In genomic region chr17:40015005-40015997, GRCh38 we compare ENCODE assay signal across 2 cellular contexts.
TF ChIP-seq lines count a peak whose summit lies in the region.

Gene CSF3, plus strand, starts transcription at chr17:40015440. Its CDS starts 35 bp downstream, at chr17:40015475.

TF ChIP-seq in HepG2, 621 proteins besides CTCF, POLR2A, EP300 and RAD21 (continues in another document):
- 0 out of 2 replicates have a peak, but pooled peaks have one; percentile 2 for TF ChIP-seq HNF4A (CRISPR knock-in tag; IDR thresholded peaks at IDR 0.05)
- TF ChIP-seq ZNF510 (CRISPR knock-in tag; IDR thresholded peaks at IDR 0.05; ENCODE audit: low read depth), result no peak
- TF ChIP-seq ZNF768 (CRISPR knock-in tag; IDR thresholded peaks at IDR 0.05), result peak; percentile 52; the same call in 1 of the 2 replicates
- 0 out of 2 replicates have a peak, but pooled peaks have one; percentile 17 for TF ChIP-seq FOXA3 (CRISPR knock-in tag; IDR thresholded peaks at IDR 0.05)
- no peak for TF ChIP-seq NR2F6 (IDR thresholded peaks at IDR 0.05)
- TF ChIP-seq NR2F6 (CRISPR knock-in tag; IDR thresholded peaks at IDR 0.05), result 0 out of 2 replicates have a peak, but pooled peaks have one; percentile 40
- TF ChIP-seq, protein P1, sequence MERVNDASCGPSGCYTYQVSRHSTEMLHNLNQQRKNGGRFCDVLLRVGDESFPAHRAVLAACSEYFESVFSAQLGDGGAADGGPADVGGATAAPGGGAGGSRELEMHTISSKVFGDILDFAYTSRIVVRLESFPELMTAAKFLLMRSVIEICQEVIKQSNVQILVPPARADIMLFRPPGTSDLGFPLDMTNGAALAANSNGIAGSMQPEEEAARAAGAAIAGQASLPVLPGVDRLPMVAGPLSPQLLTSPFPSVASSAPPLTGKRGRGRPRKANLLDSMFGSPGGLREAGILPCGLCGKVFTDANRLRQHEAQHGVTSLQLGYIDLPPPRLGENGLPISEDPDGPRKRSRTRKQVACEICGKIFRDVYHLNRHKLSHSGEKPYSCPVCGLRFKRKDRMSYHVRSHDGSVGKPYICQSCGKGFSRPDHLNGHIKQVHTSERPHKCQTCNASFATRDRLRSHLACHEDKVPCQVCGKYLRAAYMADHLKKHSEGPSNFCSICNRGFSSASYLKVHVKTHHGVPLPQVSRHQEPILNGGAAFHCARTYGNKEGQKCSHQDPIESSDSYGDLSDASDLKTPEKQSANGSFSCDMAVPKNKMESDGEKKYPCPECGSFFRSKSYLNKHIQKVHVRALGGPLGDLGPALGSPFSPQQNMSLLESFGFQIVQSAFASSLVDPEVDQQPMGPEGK (CRISPR knock-in tag; IDR thresholded peaks at IDR 0.05), result peak; percentile 87
- TF ChIP-seq JDP2 (CRISPR knock-in tag; IDR thresholded peaks at IDR 0.05; ENCODE audit: borderline replicate concordance), result no peak
- no peak for TF ChIP-seq ZNF446 (CRISPR knock-in tag; IDR thresholded peaks at IDR 0.05)
- TF ChIP-seq FOXA1 (IDR thresholded peaks at IDR 0.05), result no peak
- peak; percentile 76 for TF ChIP-seq FOXA1 (CRISPR knock-in tag; IDR thresholded peaks at IDR 0.05)
- peak; percentile 31; the same call in 1 of the 2 replicates for TF ChIP-seq SP5 (CRISPR knock-in tag; IDR thresholded peaks at IDR 0.05; ENCODE audit: borderline replicate concordance, low read depth)
- TF ChIP-seq ZNF331 (CRISPR knock-in tag; IDR thresholded peaks at IDR 0.05), result 0 out of 2 replicates have a peak, but pooled peaks have one; percentile 50
- no peak for TF ChIP-seq SRF (IDR thresholded peaks at IDR 0.05; ENCODE audit: low read depth, low read length)
- TF ChIP-seq HNRNPL (IDR thresholded peaks at IDR 0.05; ENCODE audit: low read depth, low read length), result peak; percentile 72
- TF ChIP-seq, protein P2, sequence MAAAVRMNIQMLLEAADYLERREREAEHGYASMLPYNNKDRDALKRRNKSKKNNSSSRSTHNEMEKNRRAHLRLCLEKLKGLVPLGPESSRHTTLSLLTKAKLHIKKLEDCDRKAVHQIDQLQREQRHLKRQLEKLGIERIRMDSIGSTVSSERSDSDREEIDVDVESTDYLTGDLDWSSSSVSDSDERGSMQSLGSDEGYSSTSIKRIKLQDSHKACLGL (CRISPR knock-in tag; IDR thresholded peaks at IDR 0.05), result 0 out of 2 replicates have a peak, but pooled peaks have one; percentile 26
- no peak for TF ChIP-seq PRPF4 (IDR thresholded peaks at IDR 0.05; ENCODE audit: low read depth, low read length, poor library complexity, severe bottlenecking)
- 0 out of 2 replicates have a peak, but pooled peaks have one; percentile 5 for TF ChIP-seq IKZF5 (CRISPR knock-in tag; IDR thresholded peaks at IDR 0.05)
- TF ChIP-seq KDM2A (CRISPR knock-in tag; IDR thresholded peaks at IDR 0.05; ENCODE audit: borderline replicate concordance, low read depth), result no peak; the same call in 1 of the 2 replicates
- 0 out of 2 replicates have a peak, but pooled peaks have one; percentile 32 for TF ChIP-seq ZNF280D (CRISPR knock-in tag; IDR thresholded peaks at IDR 0.05)
- TF ChIP-seq, protein P3, sequence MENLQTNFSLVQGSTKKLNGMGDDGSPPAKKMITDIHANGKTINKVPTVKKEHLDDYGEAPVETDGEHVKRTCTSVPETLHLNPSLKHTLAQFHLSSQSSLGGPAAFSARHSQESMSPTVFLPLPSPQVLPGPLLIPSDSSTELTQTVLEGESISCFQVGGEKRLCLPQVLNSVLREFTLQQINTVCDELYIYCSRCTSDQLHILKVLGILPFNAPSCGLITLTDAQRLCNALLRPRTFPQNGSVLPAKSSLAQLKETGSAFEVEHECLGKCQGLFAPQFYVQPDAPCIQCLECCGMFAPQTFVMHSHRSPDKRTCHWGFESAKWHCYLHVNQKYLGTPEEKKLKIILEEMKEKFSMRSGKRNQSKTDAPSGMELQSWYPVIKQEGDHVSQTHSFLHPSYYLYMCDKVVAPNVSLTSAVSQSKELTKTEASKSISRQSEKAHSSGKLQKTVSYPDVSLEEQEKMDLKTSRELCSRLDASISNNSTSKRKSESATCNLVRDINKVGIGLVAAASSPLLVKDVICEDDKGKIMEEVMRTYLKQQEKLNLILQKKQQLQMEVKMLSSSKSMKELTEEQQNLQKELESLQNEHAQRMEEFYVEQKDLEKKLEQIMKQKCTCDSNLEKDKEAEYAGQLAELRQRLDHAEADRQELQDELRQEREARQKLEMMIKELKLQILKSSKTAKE (CRISPR knock-in tag; IDR thresholded peaks at IDR 0.05; ENCODE audit: borderline replicate concordance), result 0 out of 2 replicates have a peak, but pooled peaks have one; percentile 2
- no peak for TF ChIP-seq ZNF703 (CRISPR knock-in tag; IDR thresholded peaks at IDR 0.05; ENCODE audit: borderline replicate concordance)
- peak; percentile 71 for TF ChIP-seq ZBTB7B (CRISPR knock-in tag; IDR thresholded peaks at IDR 0.05)

TF ChIP-seq in K562, 482 proteins besides CTCF, POLR2A, EP300 and RAD21:
- TF ChIP-seq ZNF253 (CRISPR knock-in tag; conservative IDR thresholded peaks at IDR 0.05) (no peak), FOXA1 (IDR thresholded peaks at IDR 0.05; ENCODE audit: borderline replicate concordance) (peak; percentile 43; the same call in 1 of the 2 replicates), ZFP30 (CRISPR knock-in tag; IDR thresholded peaks at IDR 0.05; ENCODE audit: borderline replicate concordance) (no peak), CTCFL (IDR thresholded peaks at IDR 0.05; ENCODE audit: borderline replicate concordance, insufficient read depth, low read depth, low read length, poor library complexity, severe bottlenecking) (no peak), CEBPG (CRISPR knock-in tag; IDR thresholded peaks at IDR 0.05) (no peak), CEBPG (tag; conservative IDR thresholded peaks at IDR 0.05 in 1 of 2, IDR thresholded peaks at IDR 0.05 in 1 of 2) (no peak)
TF ChIP-seq in K562: peak in this region for 1.
